In the genomic region with DNA sequence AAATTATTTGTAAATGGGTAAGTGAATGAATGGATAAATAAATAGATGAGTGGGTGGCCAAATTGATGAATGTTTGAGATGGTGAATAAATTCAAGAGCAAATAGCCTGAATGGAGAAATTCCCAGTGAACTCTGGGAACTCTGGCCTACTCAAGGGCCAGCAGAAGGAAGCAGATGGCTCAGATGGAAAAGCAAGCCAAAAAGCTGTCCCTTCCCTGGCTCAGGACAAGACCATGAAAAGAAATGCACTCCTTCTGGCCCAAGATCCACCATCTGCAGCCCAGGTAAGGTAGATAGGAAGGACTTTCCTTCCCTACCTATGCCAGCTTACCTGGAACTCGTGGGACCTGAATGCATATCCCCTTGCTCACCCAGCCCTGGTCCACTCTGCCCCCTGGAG, we compare ENCODE assay signal across 20 cellular contexts. TPM values are rescaled to one million over a fixed set of nuclear protein-coding genes. Genes with fewer than 3 reads are reported as not detected.
DNase-seq lines count a peak whose midpoint lies in the region.
"Had no signal": no experiment of that assay in that cellular context is flagged by ENCODE, and none has a peak within 500 bp of the region (broad histone marks: within the 10 kb centered on the region; RNA-seq: fewer than 3 reads in every experiment).

No MANE protein-coding gene starts in this region.

- H3K36me3 ChIP-seq in H7 (replicated peaks; ENCODE audit: control insufficient read depth, insufficient read depth, low read length): no peaks in the 10 kb centered on the region
- H3K36me3 ChIP-seq: BE2C; BLaER1 treated with 17β-estradiol and CSF1 and Interleukin-3, amounts not matched to agents 10 nM and 100 nM had no signal

- DNase-seq in DMS 273 (lab: John Stamatoyannopoulos, UW; ENCODE audit: unreplicated experiment) (peak; percentile 19), DMS 273 treated with DMSO at 0.1 percent for 48 hours (lab: John Stamatoyannopoulos, UW) (no peak), NCI-H748 (lab: John Stamatoyannopoulos, UW; ENCODE audit: unreplicated experiment) (peak; percentile 29), NCI-H748 treated with DMSO at 0.1 percent for 48 hours (lab: John Stamatoyannopoulos, UW) (no peak), NCI-H146 treated with DMSO at 0.1 percent for 48 hours (lab: John Stamatoyannopoulos, UW; ENCODE audit: unreplicated experiment) (peak; percentile 35), cerebellar cortex (ENCODE audit: low spot score) (peak; percentile 87), H7 (no peak), AG08396 (ENCODE audit: low spot score) (no peak)
- DNase-seq: AML-193; BE2C; CD4-positive, alpha-beta T cell; CD8-positive, alpha-beta memory T cell; DMS53; DMS79 treated with DMSO at 0.1 percent for 48 hours; GM23248; H9 had no signal

- no peaks in the 10 kb centered on the region for H3K27me3 ChIP-seq in H7 (ENCODE audit: control insufficient read depth, insufficient read depth, low read length)
- H3K27me3 ChIP-seq: BE2C; BLaER1 treated with 17β-estradiol and CSF1 and Interleukin-3, amounts not matched to agents 10 nM and 100 nM had no signal

- no peak overlapping the region for H3K4me3 ChIP-seq in H7 (ENCODE audit: insufficient read depth, low read depth, low read length)
- H3K4me3 ChIP-seq: BLaER1 treated with 17β-estradiol and CSF1 and Interleukin-3, amounts not matched to agents 10 nM and 100 nM; GM12878; GM23248 had no signal

RNA-seq across cellular contexts. Expression of a gene that starts 37.6 kb away (rescaled TPM):
- total RNA-seq in H7 (2014; rRNA removed; shearing (Covaris generic)): 0.14 TPM in 1 of 2 replicates, not detected in the other
- total RNA-seq: CD4-positive, alpha-beta T cell; CD8-positive, alpha-beta memory T cell; Daoy; GM23248; H1; H9 had no signal

Comparison
In these comparisons a context has a peak if more than half of its experiments do, and no peak if none do; other contexts are left out.
1. DNase-seq: peak in DMS 273 (single experiment), NCI-H748 (single experiment), NCI-H146 treated with DMSO at 0.1 percent for 48 hours (single experiment) and cerebellar cortex (single experiment); none in DMS 273 treated with DMSO at 0.1 percent for 48 hours (single experiment), NCI-H748 treated with DMSO at 0.1 percent for 48 hours (single experiment), H7 (single experiment) and AG08396 (single experiment).